25 cellular contexts compared by ENCODE assay signal in genomic region chr18:58827425-58827824, GRCh38.
"Had no signal": no experiment of that assay in that cellular context is flagged by ENCODE, and none has a peak within 500 bp of the region (broad histone marks: within the 10 kb centered on the region; RNA-seq: fewer than 3 reads in every experiment).

No MANE protein-coding gene starts in this region.

- H3K4me2 ChIP-seq: hepatocyte had no signal

- H3K36me3 Mint-ChIP-seq: naive thymus-derived CD4-positive, alpha-beta T cell; type B pancreatic cell had no signal

- H3K4me1 ChIP-seq: heart right ventricle, left ventricle myocardium inferior, pancreas, prostate gland, stomach, uterus had no signal

- H3K79me2 ChIP-seq: hepatocyte had no signal

- H2AFZ ChIP-seq: hepatocyte had no signal

- FAIRE-seq: pancreas had no signal

- H3K27ac ChIP-seq: heart right ventricle, hepatocyte, left ventricle myocardium inferior, pancreas, skin epidermis, stomach, tibial artery had no signal

- ATAC-seq: mucosa of descending colon; naive thymus-derived CD4-positive, alpha-beta T cell; pancreas; sciatic nerve; stimulated activated naive B cell treated with anti-CD40 and anti-IgM and Interleukin-4, amounts not matched to agents 10 μg/mL and 1 μg/mL and 100 μg/mL, for 72 hours; stimulated activated naive CD8-positive, alpha-beta T cell treated with anti-CD3 and anti-CD28 coated beads, Interleukin-15, Interleukin-2, amounts not matched to agents 100 U/mL and 50 U/mL, for 24 hours had no signal

- H3K4me3 ChIP-seq: heart right ventricle, hepatocyte, left ventricle myocardium inferior, lung, mucosa of descending colon, pancreas, prostate gland, skin epidermis, stomach, thoracic aorta, tibial artery, uterus had no signal

- H3K4me3 Mint-ChIP-seq: naive thymus-derived CD4-positive, alpha-beta T cell; nephron progenitor cell; stimulated activated naive B cell treated with anti-CD40 and anti-IgM and Interleukin-4, amounts not matched to agents 10 μg/mL and 1 μg/mL and 100 μg/mL, for 72 hours; type B pancreatic cell had no signal

- DNase-seq: heart right ventricle; islet precursor cell; left ventricle myocardium inferior; midbrain; mucosa of descending colon; naive thymus-derived CD4-positive, alpha-beta T cell; nephron progenitor cell; retina; stimulated activated CD4-positive, alpha-beta T cell treated with anti-CD3 and anti-CD28 coated beads, Interleukin-12 subunit alpha, Interleukin-12 subunit beta, amount 100 ng/mL, for 4 hours; stimulated activated CD4-positive, alpha-beta T cell treated with anti-CD3 and anti-CD28 coated beads, Interleukin-15, amount 100 ng/mL, for 24 hours; stimulated activated CD4-positive, alpha-beta T cell treated with anti-CD3 and anti-CD28 coated beads, Interleukin-2, amount 100 ng/mL, for 24 hours; stimulated activated CD4-positive, alpha-beta T cell treated with anti-CD3 and anti-CD28 coated beads, Interleukin-4, amount 100 ng/mL, for 1 hour; stimulated activated naive B cell treated with anti-CD40 and anti-IgM and Interleukin-4, amounts not matched to agents 10 μg/mL and 1 μg/mL and 100 μg/mL, for 72 hours; stimulated activated naive CD8-positive, alpha-beta T cell treated with anti-CD3 and anti-CD28 coated beads, Interleukin-15, Interleukin-2, amounts not matched to agents 100 U/mL and 50 U/mL, for 24 hours; stomach; tibial artery; uterus had no signal

- H3K27me3 ChIP-seq: heart right ventricle, hepatocyte, pancreas, stomach, tibial artery, uterus had no signal

- H3K9me3 ChIP-seq: heart right ventricle, left ventricle myocardium inferior, mucosa of descending colon, pancreas, prostate gland, stomach, thoracic aorta, tibial artery, uterus had no signal

- H3K27ac Mint-ChIP-seq: naive thymus-derived CD4-positive, alpha-beta T cell; nephron progenitor cell; stimulated activated naive B cell treated with anti-CD40 and anti-IgM and Interleukin-4, amounts not matched to agents 10 μg/mL and 1 μg/mL and 100 μg/mL, for 72 hours; type B pancreatic cell had no signal

- H3K36me3 ChIP-seq: heart right ventricle, left ventricle myocardium inferior, pancreas, prostate gland, stomach, thoracic aorta, tibial artery, uterus had no signal
